Comparison of ENCODE assay signal across 1 cellular context in the genomic region with DNA sequence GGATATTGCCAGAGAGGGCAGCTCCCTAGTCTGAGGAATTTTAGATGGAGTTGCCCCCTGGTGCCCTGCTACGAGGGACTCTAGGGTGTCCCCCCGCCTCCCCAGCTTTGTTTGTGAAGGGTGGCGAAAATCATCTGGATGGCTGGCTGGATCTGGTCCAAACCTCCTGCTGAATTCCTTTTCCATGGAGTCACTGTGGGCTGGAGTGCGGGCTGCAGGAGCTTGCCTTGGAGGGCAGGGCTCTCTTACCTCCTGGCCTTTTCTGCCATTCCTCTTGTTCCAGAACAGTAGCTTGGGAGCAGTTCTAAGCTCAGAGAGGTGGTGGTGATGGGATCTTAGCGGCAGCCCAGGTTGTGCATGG.
TF ChIP-seq lines count a peak whose summit lies in the region.

No MANE protein-coding gene starts in this region.

TF ChIP-seq in SK-N-SH, 30 proteins besides CTCF, POLR2A, EP300 and RAD21 (continued from another document):
- TF ChIP-seq, protein P1, sequence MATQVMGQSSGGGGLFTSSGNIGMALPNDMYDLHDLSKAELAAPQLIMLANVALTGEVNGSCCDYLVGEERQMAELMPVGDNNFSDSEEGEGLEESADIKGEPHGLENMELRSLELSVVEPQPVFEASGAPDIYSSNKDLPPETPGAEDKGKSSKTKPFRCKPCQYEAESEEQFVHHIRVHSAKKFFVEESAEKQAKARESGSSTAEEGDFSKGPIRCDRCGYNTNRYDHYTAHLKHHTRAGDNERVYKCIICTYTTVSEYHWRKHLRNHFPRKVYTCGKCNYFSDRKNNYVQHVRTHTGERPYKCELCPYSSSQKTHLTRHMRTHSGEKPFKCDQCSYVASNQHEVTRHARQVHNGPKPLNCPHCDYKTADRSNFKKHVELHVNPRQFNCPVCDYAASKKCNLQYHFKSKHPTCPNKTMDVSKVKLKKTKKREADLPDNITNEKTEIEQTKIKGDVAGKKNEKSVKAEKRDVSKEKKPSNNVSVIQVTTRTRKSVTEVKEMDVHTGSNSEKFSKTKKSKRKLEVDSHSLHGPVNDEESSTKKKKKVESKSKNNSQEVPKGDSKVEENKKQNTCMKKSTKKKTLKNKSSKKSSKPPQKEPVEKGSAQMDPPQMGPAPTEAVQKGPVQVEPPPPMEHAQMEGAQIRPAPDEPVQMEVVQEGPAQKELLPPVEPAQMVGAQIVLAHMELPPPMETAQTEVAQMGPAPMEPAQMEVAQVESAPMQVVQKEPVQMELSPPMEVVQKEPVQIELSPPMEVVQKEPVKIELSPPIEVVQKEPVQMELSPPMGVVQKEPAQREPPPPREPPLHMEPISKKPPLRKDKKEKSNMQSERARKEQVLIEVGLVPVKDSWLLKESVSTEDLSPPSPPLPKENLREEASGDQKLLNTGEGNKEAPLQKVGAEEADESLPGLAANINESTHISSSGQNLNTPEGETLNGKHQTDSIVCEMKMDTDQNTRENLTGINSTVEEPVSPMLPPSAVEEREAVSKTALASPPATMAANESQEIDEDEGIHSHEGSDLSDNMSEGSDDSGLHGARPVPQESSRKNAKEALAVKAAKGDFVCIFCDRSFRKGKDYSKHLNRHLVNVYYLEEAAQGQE (IDR thresholded peaks at IDR 0.05; ENCODE audit: low read depth, low read length), result no peak
- TF ChIP-seq, protein P2, sequence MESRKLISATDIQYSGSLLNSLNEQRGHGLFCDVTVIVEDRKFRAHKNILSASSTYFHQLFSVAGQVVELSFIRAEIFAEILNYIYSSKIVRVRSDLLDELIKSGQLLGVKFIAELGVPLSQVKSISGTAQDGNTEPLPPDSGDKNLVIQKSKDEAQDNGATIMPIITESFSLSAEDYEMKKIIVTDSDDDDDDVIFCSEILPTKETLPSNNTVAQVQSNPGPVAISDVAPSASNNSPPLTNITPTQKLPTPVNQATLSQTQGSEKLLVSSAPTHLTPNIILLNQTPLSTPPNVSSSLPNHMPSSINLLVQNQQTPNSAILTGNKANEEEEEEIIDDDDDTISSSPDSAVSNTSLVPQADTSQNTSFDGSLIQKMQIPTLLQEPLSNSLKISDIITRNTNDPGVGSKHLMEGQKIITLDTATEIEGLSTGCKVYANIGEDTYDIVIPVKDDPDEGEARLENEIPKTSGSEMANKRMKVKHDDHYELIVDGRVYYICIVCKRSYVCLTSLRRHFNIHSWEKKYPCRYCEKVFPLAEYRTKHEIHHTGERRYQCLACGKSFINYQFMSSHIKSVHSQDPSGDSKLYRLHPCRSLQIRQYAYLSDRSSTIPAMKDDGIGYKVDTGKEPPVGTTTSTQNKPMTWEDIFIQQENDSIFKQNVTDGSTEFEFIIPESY (IDR thresholded peaks at IDR 0.05; ENCODE audit: borderline replicate concordance, low read depth), result no peak
- no peak for TF ChIP-seq USF2 (IDR thresholded peaks at IDR 0.05; ENCODE audit: borderline replicate concordance, low read depth, low read length)
- TF ChIP-seq GATA2 (CRISPR knock-in tag; IDR thresholded peaks at IDR 0.05), result no peak
- peak; percentile 90 for TF ChIP-seq JUND (IDR thresholded peaks at IDR 0.05)
- TF ChIP-seq RCOR1 (IDR thresholded peaks at IDR 0.05; ENCODE audit: low read length), result no peak
- TF ChIP-seq SMC3 (IDR thresholded peaks at IDR 0.05; ENCODE audit: low read depth, low read length), result no peak
- TF ChIP-seq MEF2A (IDR thresholded peaks at IDR 0.05; ENCODE audit: borderline replicate concordance, low read depth), result no peak
- no peak for TF ChIP-seq FOXJ3 (CRISPR knock-in tag; IDR thresholded peaks at IDR 0.05)
- TF ChIP-seq GABPA (IDR thresholded peaks at IDR 0.05; ENCODE audit: low read depth), result no peak
- peak; percentile 91 for TF ChIP-seq TEAD4 (IDR thresholded peaks at IDR 0.05; ENCODE audit: borderline replicate concordance, insufficient read depth)
- peak; percentile 16; the same call in 1 of the 2 replicates for TF ChIP-seq USF1 (IDR thresholded peaks at IDR 0.05; ENCODE audit: borderline replicate concordance, low read depth)
- no peak for TF ChIP-seq FOXM1 (IDR thresholded peaks at IDR 0.05; ENCODE audit: low read depth)
- TF ChIP-seq MAX (IDR thresholded peaks at IDR 0.05; ENCODE audit: low read depth), result peak; percentile 41; the same call in 1 of the 2 replicates
- no peak for TF ChIP-seq IRF3 (IDR thresholded peaks at IDR 0.05; ENCODE audit: low read depth, low read length)
- TF ChIP-seq FOSL2 (IDR thresholded peaks at IDR 0.05; ENCODE audit: borderline replicate concordance, low read depth), result peak; percentile 74
- TF ChIP-seq NRF1 (IDR thresholded peaks at IDR 0.05; ENCODE audit: low read depth, low read length), result no peak
- TF ChIP-seq PBX3 (IDR thresholded peaks at IDR 0.05), result peak; percentile 65; the same call in 1 of the 2 replicates
- no peak for TF ChIP-seq TAF1 (IDR thresholded peaks at IDR 0.05; ENCODE audit: borderline replicate concordance, low read depth, low read length)
- TF ChIP-seq NFIC (IDR thresholded peaks at IDR 0.05; ENCODE audit: borderline replicate concordance), result peak; percentile 98
- no peak for TF ChIP-seq ELF1 (IDR thresholded peaks at IDR 0.05)
- no peak for TF ChIP-seq RFX5 (IDR thresholded peaks at IDR 0.05; ENCODE audit: low read length)
- TF ChIP-seq CHD2 (IDR thresholded peaks at IDR 0.05; ENCODE audit: low read length, partially characterized antibody), result no peak
- TF ChIP-seq YY1 (IDR thresholded peaks at IDR 0.05; ENCODE audit: low read depth), result no peak
- no peak for TF ChIP-seq EZH2phosphoT487 (IDR thresholded peaks at IDR 0.05; ENCODE audit: borderline replicate concordance, low read depth)
- peak; percentile 68; the same call in 1 of the 2 replicates for TF ChIP-seq RXRA (IDR thresholded peaks at IDR 0.05; ENCODE audit: borderline replicate concordance, low read depth)
- TF ChIP-seq POLR2AphosphoS5 (IDR thresholded peaks at IDR 0.05; ENCODE audit: low read depth, low read length), result peak; percentile 47; the same call in 1 of the 2 replicates
- TF ChIP-seq MXI1 (IDR thresholded peaks at IDR 0.05; ENCODE audit: low read depth, low read length), result no peak
- no peak; the same call in none of the 2 replicates for TF ChIP-seq TCF12 (IDR thresholded peaks at IDR 0.05)
TF ChIP-seq in SK-N-SH: peak in this region for 10.
